23 cellular contexts compared by ENCODE assay signal in genomic region chr11:9498457-9499078, GRCh38. TPM values are rescaled to one million over a fixed set of nuclear protein-coding genes. Genes with fewer than 3 reads are reported as not detected.
A peak's percentile ranks its signal among the peaks of the same experiment; 100 is the strongest.
DNase-seq lines count a peak whose midpoint lies in the region; ATAC-seq, FAIRE-seq and TF ChIP-seq lines count a peak whose summit lies in the region.
"Had no signal": no experiment of that assay in that cellular context is flagged by ENCODE, and none has a peak within 500 bp of the region (broad histone marks: within the 10 kb centered on the region; RNA-seq: fewer than 3 reads in every experiment).

No MANE protein-coding gene starts in this region.

- CTCF ChIA-PET in A549 (lab: Yijun Ruan, JAX) = interaction anchor here (0.5 to 4.3 kb wide), 7 partner anchors 8 to 614 kb away, joined by 3 to 29 read pairs (median 3); no protein-coding TSS in a partner anchor

- no peak overlapping the region for H3K4me3 Mint-ChIP-seq in progenitor cell of endocrine pancreas (ENCODE audit: low read depth)
- H3K4me3 Mint-ChIP-seq: CD8-positive, alpha-beta memory T cell; GM23338 had no signal

- H3K27ac ChIP-seq in A549 = no peak overlapping the region
- H3K27ac ChIP-seq in VCaP = peak overlapping the region; percentile 43; the same call in 1 of the 2 replicates
- H3K27ac ChIP-seq: SK-N-MC had no signal

- no peak for TF ChIP-seq POLR2A in A549 (IDR thresholded peaks at IDR 0.05; ENCODE audit: low read length)

- no peak for TF ChIP-seq CTCF in A549 (IDR thresholded peaks at IDR 0.05)
- no peak for TF ChIP-seq CTCF in VCaP (conservative IDR thresholded peaks at IDR 0.05)
- no peak for TF ChIP-seq CTCF in progenitor cell of endocrine pancreas (IDR thresholded peaks at IDR 0.05; ENCODE audit: unreplicated experiment)

- no peaks in the 10 kb centered on the region for H3K9me3 Mint-ChIP-seq in progenitor cell of endocrine pancreas (ENCODE audit: low read depth)
- H3K9me3 Mint-ChIP-seq: CD8-positive, alpha-beta memory T cell; GM23338 had no signal

- TF ChIP-seq RAD21 in A549 (conservative IDR thresholded peaks at IDR 0.05 in 1 of 2, IDR thresholded peaks at IDR 0.05 in 1 of 2) = no peak

- peaks cover 35% of the 10 kb centered on the region for H3K36me3 Mint-ChIP-seq in progenitor cell of endocrine pancreas (ENCODE audit: insufficient read depth)

- H3K4me3 ChIP-seq in A549 = no peak overlapping the region
- H3K4me3 ChIP-seq: GM23338, K562, SK-N-MC had no signal

- H3K27me3 Mint-ChIP-seq in progenitor cell of endocrine pancreas = no peaks in the 10 kb centered on the region
- H3K27me3 Mint-ChIP-seq: CD8-positive, alpha-beta memory T cell had no signal

- intact Hi-C loops in left colon (cut with DNase I, micrococcal nuclease) (no loop called here), Right ventricle myocardium superior (cut with DNase I) (no loop called here), sciatic nerve (cut with DNase I) (no loop called here)

- H3K4me1 ChIP-seq in A549 = peaks cover 12% of the 10 kb centered on the region; the same call in 2 of the 3 replicates

- no peaks in the 10 kb centered on the region for H3K9me3 ChIP-seq in A549

- no peak for TF ChIP-seq EP300 in A549 (IDR thresholded peaks at IDR 0.05)

- 26% methylated on average over 4 of the region's 4 CpGs for WGBS in A549 (ENCODE audit: missing lambda C conversion rate)

- H3K4me1 Mint-ChIP-seq in progenitor cell of endocrine pancreas (ENCODE audit: low read depth) = peaks cover 28% of the 10 kb centered on the region
- H3K4me1 Mint-ChIP-seq: GM23338 had no signal

- DNase-seq in A549 (ENCODE audit: low read depth in 1 of 2, low spot score in 1 of 2) (no peak), left colon (no peak), progenitor cell of endocrine pancreas (ENCODE audit: low spot score, unreplicated experiment) (no peak), DMS53 treated with DMSO at 0.1 percent for 48 hours (lab: John Stamatoyannopoulos, UW; ENCODE audit: unreplicated experiment) (no peak), Right ventricle myocardium superior (no peak), sciatic nerve (ENCODE audit: low spot score) (no peak)
- DNase-seq: C1 segment of cervical spinal cord; CD8-positive, alpha-beta memory T cell; DND-41; HCEC 1CT; NCI-H1105 treated with DMSO at 0.1 percent for 48 hours; NCI-H187; NCI-H2107; NCI-H510A; NCI-H748 treated with DMSO at 0.1 percent for 48 hours; NK-92 treated with Interleukin-12 subunit alpha and Interleukin-12 subunit beta, amount 100 ng/mL, for 24 hours; SHP77 had no signal

- peak overlapping the region; percentile 25 for H3K4me2 ChIP-seq in A549
- H3K4me2 ChIP-seq: GM23338 had no signal

- POLR2A ChIA-PET in A549 (lab: Yijun Ruan, JAX) = interaction anchor here (1.6 kb wide), 1 partner anchor 38 kb away, joined by 9 read pairs; the partner anchor contains the start of gene ZNF143

- no peak for FAIRE-seq in A549 (lab: Jason Lieb, UNC)
- FAIRE-seq: K562, RCC 7860 had no signal

- ATAC-seq in A549 (no peak), left colon (peak; percentile 58), GM21526 (IDR thresholded peaks at IDR 0.05; ENCODE audit: low FRiP score, unreplicated experiment) (no peak), Right ventricle myocardium superior (ENCODE audit: poor library complexity) (no peak), sciatic nerve (no peak)
- ATAC-seq: GM23338, K562 had no signal

- H3K27ac Mint-ChIP-seq in progenitor cell of endocrine pancreas = peak overlapping the region; percentile 74
- H3K27ac Mint-ChIP-seq: GM23338 had no signal

TF ChIP-seq in A549, 52 proteins besides CTCF, POLR2A, EP300 and RAD21:
- TF ChIP-seq HDAC2 (IDR thresholded peaks at IDR 0.05) (no peak), EHF (CRISPR knock-in tag; IDR thresholded peaks at IDR 0.05) (no peak), CHD4 (IDR thresholded peaks at IDR 0.05; ENCODE audit: borderline replicate concordance) (no peak), HOXA7 (CRISPR knock-in tag; IDR thresholded peaks at IDR 0.05) (no peak), TP53 (CRISPR knock-in tag; IDR thresholded peaks at IDR 0.05) (no peak), KDM5A (IDR thresholded peaks at IDR 0.05) (no peak), REST (IDR thresholded peaks at IDR 0.05) (no peak), MAZ (IDR thresholded peaks at IDR 0.05; ENCODE audit: borderline replicate concordance, low read depth, low read length) (no peak), FOSL2 (IDR thresholded peaks at IDR 0.05) (no peak), FOSL2 (CRISPR knock-in tag; IDR thresholded peaks at IDR 0.05) (no peak), POLR2AphosphoS2 (conservative IDR thresholded peaks at IDR 0.05; ENCODE audit: low read length) (no peak), RARB (CRISPR knock-in tag; IDR thresholded peaks at IDR 0.05) (no peak), CHD2 (IDR thresholded peaks at IDR 0.05; ENCODE audit: low read length, partially characterized antibody) (no peak), HES2 (IDR thresholded peaks at IDR 0.05) (no peak), CBX8 (IDR thresholded peaks at IDR 0.05) (no peak), BHLHE40 (IDR thresholded peaks at IDR 0.05; ENCODE audit: low read depth, low read length) (no peak), USF2 (IDR thresholded peaks at IDR 0.05) (no peak)

RNA-seq across cellular contexts. Expression of gene ZNF143, which starts 37.8 kb away (rescaled TPM):
- polyA plus RNA-seq in A549 (2011; rRNA removed) = 37.7 and 38.4 TPM in 2 replicates
- polyA plus RNA-seq in A549 (2012; cell fraction: cytosol; rRNA removed) = 18.9 and 26.1 TPM in 2 replicates
- polyA plus RNA-seq in A549 (2012; cell fraction: nucleus; rRNA removed) = 20.7 and 21.0 TPM in 2 replicates
- polyA plus RNA-seq in A549 (2017; fragmentation: RNase III; extraction: RNeasy Plus Mini Kit Qiagen cat#74134 plus additional on column Dnase treatment) = 14.4 to 17.7 TPM (median 14.9 TPM) in 3 replicates
- polyA minus RNA-seq in A549 (2011; rRNA and poly(A)+ RNA removed) = 92.8 and 135 TPM in 2 replicates
- 10 to 100 TPM; 23.5 to 26.4 TPM for total RNA-seq in left colon
- 42.6 and 50.8 TPM in 2 replicates for total RNA-seq in progenitor cell of endocrine pancreas
- 25.3 TPM for total RNA-seq in Right ventricle myocardium superior
- 42.8 TPM for total RNA-seq in sciatic nerve
